1 cellular context compared by ENCODE assay signal in genomic region chr14:31024577-31025334, GRCh38.
TF ChIP-seq lines count a peak whose summit lies in the region.

No MANE protein-coding gene starts in this region.

TF ChIP-seq in GM23338, 12 proteins besides CTCF, POLR2A, EP300 and RAD21 (continued from another document):
- no peak for TF ChIP-seq REST (IDR thresholded peaks at IDR 0.05; ENCODE audit: unreplicated experiment)
- no peak for TF ChIP-seq CREB1 (CRISPR knock-in tag; IDR thresholded peaks at IDR 0.05; ENCODE audit: low read depth)
